In genomic region chr10:79386637-79387465, GRCh38 we compare ENCODE assay signal across 13 cellular contexts. TPM values are rescaled to one million over a fixed set of nuclear protein-coding genes. Genes with fewer than 3 reads are reported as not detected.
DNase-seq lines count a peak whose midpoint lies in the region; ATAC-seq and TF ChIP-seq lines count a peak whose summit lies in the region.
"Had no signal": no experiment of that assay in that cellular context is flagged by ENCODE, and none has a peak within 500 bp of the region (broad histone marks: within the 10 kb centered on the region; RNA-seq: fewer than 3 reads in every experiment).

No MANE protein-coding gene starts in this region.

- H3K79me1 ChIP-seq in H9 (ENCODE audit: insufficient read depth, low read depth, low read length, poor library complexity, severe bottlenecking), result no peaks in the 10 kb centered on the region

- no peaks in the 10 kb centered on the region for H3K79me2 ChIP-seq in H9 (ENCODE audit: insufficient read depth, low read length)

- H4K5ac ChIP-seq in H9 (ENCODE audit: insufficient read length, low read depth, low read length), result no peak overlapping the region

- no peaks in the 10 kb centered on the region for H3K9me3 Mint-ChIP-seq in H9
- H3K9me3 Mint-ChIP-seq in activated CD4-positive, alpha-beta memory T cell treated with anti-CD3 and anti-CD28 coated beads, Interleukin-2, amount 10 ng/mL, durations not matched to agents 7 days and 5 days, result no peaks in the 10 kb centered on the region
- H3K9me3 Mint-ChIP-seq: CD8-positive, alpha-beta memory T cell had no signal

- no peaks in the 10 kb centered on the region for H3K27me3 Mint-ChIP-seq in H9 (ENCODE audit: low read depth)
- no peaks in the 10 kb centered on the region for H3K27me3 Mint-ChIP-seq in activated CD4-positive, alpha-beta memory T cell treated with anti-CD3 and anti-CD28 coated beads, Interleukin-2, amount 10 ng/mL, durations not matched to agents 7 days and 5 days
- H3K27me3 Mint-ChIP-seq: CD8-positive, alpha-beta memory T cell had no signal

- H3K36me3 Mint-ChIP-seq in H9 (ENCODE audit: insufficient read depth in 1 of 3, low read depth in 3 of 3), result no peaks in the 10 kb centered on the region; a peak in 2 of 7 replicates
- H3K36me3 Mint-ChIP-seq in activated CD4-positive, alpha-beta memory T cell treated with anti-CD3 and anti-CD28 coated beads, Interleukin-2, amount 10 ng/mL, durations not matched to agents 7 days and 5 days (ENCODE audit: low read depth), result no peaks in the 10 kb centered on the region
- H3K36me3 Mint-ChIP-seq: CD8-positive, alpha-beta memory T cell had no signal

- H3K27ac ChIP-seq in H9 (ENCODE audit: insufficient read length, low read depth, low read length), result no peak overlapping the region
- H3K27ac ChIP-seq: KMS-11 had no signal

- H3K23me2 ChIP-seq in H9 (ENCODE audit: insufficient read length, low read depth, low read length, poor library complexity, severe bottlenecking), result no peaks in the 10 kb centered on the region

- no peak for TF ChIP-seq CTCF in H9 (conservative IDR thresholded peaks at IDR 0.05)

- no peak overlapping the region for H4K91ac ChIP-seq in H9 (ENCODE audit: insufficient read length, low read depth, low read length)

- POLR2A ChIA-PET in activated CD4-positive, alpha-beta memory T cell treated with anti-CD3 and anti-CD28 coated beads, Interleukin-2, amount 10 ng/mL, durations not matched to agents 7 days and 5 days (lab: Charles Lee), result no interaction called here

- H3K56ac ChIP-seq in H9 (ENCODE audit: insufficient read length, low read depth, low read length), result no peak overlapping the region

- no peak overlapping the region for H2AK5ac ChIP-seq in H9 (ENCODE audit: insufficient read length, low read length)

- H4K8ac ChIP-seq in H9 (replicated peaks; ENCODE audit: insufficient read length, low read depth, low read length), result no peak overlapping the region

- H3K4me1 Mint-ChIP-seq in H9, result peaks cover 4 to 6% of the 10 kb centered on the region in 2 experiments
- H3K4me1 Mint-ChIP-seq in activated CD4-positive, alpha-beta memory T cell treated with anti-CD3 and anti-CD28 coated beads, Interleukin-2, amount 10 ng/mL, durations not matched to agents 7 days and 5 days, result no peaks in the 10 kb centered on the region
- H3K4me1 Mint-ChIP-seq: CD8-positive, alpha-beta memory T cell had no signal

- CTCF ChIA-PET in activated CD4-positive, alpha-beta memory T cell treated with anti-CD3 and anti-CD28 coated beads, Interleukin-2, amount 10 ng/mL, durations not matched to agents 7 days and 5 days (lab: Charles Lee), result no interaction called here

- DNase-seq in H9 (peak; percentile 29), left lobe of liver (ENCODE audit: low spot score) (peak; percentile 38), T-helper 9 cell (no peak), RPMI8226 (no peak), COLO668 (lab: John Stamatoyannopoulos, UW; ENCODE audit: unreplicated experiment) (no peak), GM19238 (ENCODE audit: insufficient read length, low spot score) (no peak)
- peak; percentile 15 for DNase-seq in activated CD4-positive, alpha-beta memory T cell treated with anti-CD3 and anti-CD28 coated beads, Interleukin-2, amount 10 ng/mL, durations not matched to agents 7 days and 5 days
- peak; percentile 19 for DNase-seq in stimulated activated CD8-positive, alpha-beta memory T cell treated with anti-CD3 and anti-CD28 coated beads, Interleukin-4, amount 100 ng/mL, for 48 hours
- DNase-seq: foreskin melanocyte, mammary epithelial cell, NCI-H2081 had no signal

- no peak overlapping the region for H3K4me2 ChIP-seq in H9 (ENCODE audit: insufficient read depth, insufficient read length, low read length)
- H3K4me2 ChIP-seq: KMS-11 had no signal

- H2AFZ ChIP-seq in H9 (ENCODE audit: low read length), result no peak overlapping the region

- no peaks in the 10 kb centered on the region for H3K9me3 ChIP-seq in H9 (ENCODE audit: control insufficient read depth, low read depth, low read length)

- no peak overlapping the region for H3K18ac ChIP-seq in H9 (ENCODE audit: insufficient read length, low read depth, low read length)

- H3K4ac ChIP-seq in H9 (ENCODE audit: low read depth, low read length), result no peak overlapping the region

- no peak overlapping the region; the same call in 1 of the 2 replicates for H3K14ac ChIP-seq in H9 (ENCODE audit: insufficient read depth, low read length)

- no peak overlapping the region for H3K4me3 Mint-ChIP-seq in H9
- H3K4me3 Mint-ChIP-seq in activated CD4-positive, alpha-beta memory T cell treated with anti-CD3 and anti-CD28 coated beads, Interleukin-2, amount 10 ng/mL, durations not matched to agents 7 days and 5 days, result no peak overlapping the region
- H3K4me3 Mint-ChIP-seq: CD8-positive, alpha-beta memory T cell had no signal

- no peaks in the 10 kb centered on the region for H3K4me1 ChIP-seq in H9 (ENCODE audit: insufficient read depth, low read length)

- WGBS in H9 (ENCODE audit: extremely low coverage, insufficient read length, low lambda C conversion rate), result no CpG with 5 or more reads among the region's 24 CpGs

- ATAC-seq in left lobe of liver, result peak; percentile 5

- H2BK12ac ChIP-seq in H9 (ENCODE audit: insufficient read length, low read depth, low read length), result no peak overlapping the region

- H3K23ac ChIP-seq in H9 (ENCODE audit: insufficient read length, low read depth, low read length), result no peak overlapping the region

- H2BK5ac ChIP-seq in H9 (ENCODE audit: insufficient read length, low read length), result no peak overlapping the region

- H3K27ac Mint-ChIP-seq in H9, result no peak overlapping the region
- H3K27ac Mint-ChIP-seq in activated CD4-positive, alpha-beta memory T cell treated with anti-CD3 and anti-CD28 coated beads, Interleukin-2, amount 10 ng/mL, durations not matched to agents 7 days and 5 days, result no peak overlapping the region

- H2BK120ac ChIP-seq in H9 (ENCODE audit: low read depth, low read length, poor library complexity, severe bottlenecking), result no peak overlapping the region

- H3T11ph ChIP-seq in H9 (ENCODE audit: low read length), result no peak overlapping the region

- no peaks in the 10 kb centered on the region for H4K20me1 ChIP-seq in H9 (ENCODE audit: control insufficient read depth, insufficient read depth, insufficient read length)

- H2BK20ac ChIP-seq in H9 (ENCODE audit: low read depth, low read length, poor library complexity, severe bottlenecking), result no peak overlapping the region

- no peak overlapping the region for H2BK15ac ChIP-seq in H9 (ENCODE audit: low read depth, low read length)

- no peak overlapping the region for H3K9ac ChIP-seq in H9 (ENCODE audit: extremely low read depth, insufficient read length, low read length)
- H3K9ac ChIP-seq: KMS-11 had no signal

- H3K27me3 ChIP-seq in H9 (ENCODE audit: insufficient read depth, low read length), result no peaks in the 10 kb centered on the region

RNA-seq across cellular contexts. Expression of gene PPIF, which starts 39.6 kb away (rescaled TPM):
- total RNA-seq in H9 (2021) (79.7 and 80.4 TPM in 2 replicates), left lobe of liver (93.4 TPM)
- total RNA-seq in activated CD4-positive, alpha-beta memory T cell treated with anti-CD3 and anti-CD28 coated beads, Interleukin-2, amount 10 ng/mL, durations not matched to agents 7 days and 5 days, result 10 to 100 TPM; 80.7 to 88.4 TPM

RNA-seq across cellular contexts. Expression of gene ZCCHC24, which starts 58.6 kb away (rescaled TPM):
- 3.5 and 3.8 TPM in 2 replicates for total RNA-seq in H9 (2021)
- total RNA-seq in activated CD4-positive, alpha-beta memory T cell treated with anti-CD3 and anti-CD28 coated beads, Interleukin-2, amount 10 ng/mL, durations not matched to agents 7 days and 5 days, result 1 to 10 TPM; 1.5 TPM
- total RNA-seq in left lobe of liver, result 30.5 TPM

Comparison
In these comparisons a context has a peak if more than half of its experiments do, and no peak if none do; other contexts are left out.
1. DNase-seq: peak in H9 (single experiment), activated CD4-positive, alpha-beta memory T cell treated with anti-CD3 and anti-CD28 coated beads, Interleukin-2, amount 10 ng/mL, durations not matched to agents 7 days and 5 days (single experiment), left lobe of liver (single experiment) and stimulated activated CD8-positive, alpha-beta memory T cell treated with anti-CD3 and anti-CD28 coated beads, Interleukin-4, amount 100 ng/mL, for 48 hours (single experiment); none in T-helper 9 cell (single experiment), RPMI8226 (single experiment), COLO668 (single experiment) and GM19238 (single experiment).